ENCODE assay signal across 15 cellular contexts in the genomic region with DNA sequence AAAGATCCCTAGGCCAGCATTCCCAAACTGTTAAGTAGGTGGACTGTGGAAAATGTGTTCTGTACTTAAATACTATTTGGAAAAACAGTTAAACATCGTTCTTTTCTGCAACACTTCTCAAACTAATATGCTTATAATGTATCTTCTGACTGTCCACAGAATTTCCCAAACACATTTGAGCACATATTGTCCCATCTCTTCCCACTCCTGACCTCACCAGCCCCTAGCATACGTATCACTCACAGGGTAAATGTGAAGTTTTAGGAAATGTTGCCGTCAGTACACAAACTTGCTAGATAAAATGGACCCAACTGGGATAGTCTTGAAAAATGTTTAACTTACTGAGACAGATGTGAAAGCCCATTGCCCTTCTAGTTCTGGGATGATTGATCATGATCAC.
"Had no signal": no experiment of that assay in that cellular context is flagged by ENCODE, and none has a peak within 500 bp of the region (broad histone marks: within the 10 kb centered on the region; RNA-seq: fewer than 3 reads in every experiment).

No MANE protein-coding gene starts in this region.

- H3K27me3 Mint-ChIP-seq: activated B cell treated with CpG ODN at 0.5 μM for 24 hours; activated CD4-positive, alpha-beta T cell treated with anti-CD3 and anti-CD28 coated beads, Interleukin-2, amount 10 ng/mL, durations not matched to agents 7 days and 5 days; stimulated activated naive CD8-positive, alpha-beta T cell treated with anti-CD3 and anti-CD28 coated beads, Interleukin-15, Interleukin-2, amounts not matched to agents 100 ng/mL and 50 ng/mL, for 24 hours had no signal

- H3K36me3 ChIP-seq: thyroid gland had no signal

- H3K27me3 ChIP-seq: foreskin keratinocyte, thyroid gland had no signal

- H3K4me3 ChIP-seq: thyroid gland had no signal

- H3K27ac ChIP-seq: foreskin keratinocyte, thyroid gland had no signal

- H3K27ac Mint-ChIP-seq: activated B cell treated with CpG ODN at 0.5 μM for 24 hours; stimulated activated naive CD8-positive, alpha-beta T cell treated with anti-CD3 and anti-CD28 coated beads, Interleukin-15, Interleukin-2, amounts not matched to agents 100 ng/mL and 50 ng/mL, for 24 hours; T-helper 1 cell treated with Interleukin-12 subunit alpha and Interleukin-12 subunit beta and Interleukin-4 antibody, amounts not matched to agents 30 μg/mL and 1 μg/mL, for 36 hours had no signal

- H3K4me1 ChIP-seq: foreskin keratinocyte had no signal

- H3K9me3 ChIP-seq: thyroid gland had no signal

- DNase-seq: activated B cell treated with CpG ODN at 0.5 μM for 24 hours; activated CD4-positive, alpha-beta T cell treated with anti-CD3 and anti-CD28 coated beads, Interleukin-2, amount 10 ng/mL, durations not matched to agents 7 days and 5 days; activated CD8-positive, alpha-beta memory T cell treated with anti-CD3 and anti-CD28 coated beads for 24 hours; activated naive CD4-positive, alpha-beta T cell treated with anti-CD3 and anti-CD28 coated beads, Interleukin-2, amount 50 U/mL, for 16 hours; amniotic stem cell; foreskin keratinocyte; head of caudate nucleus; mammary epithelial cell; stimulated activated CD4-positive, alpha-beta T cell treated with anti-CD3 and anti-CD28 coated beads, Interleukin-4, amount 100 ng/mL, for 1 hour; stimulated activated CD8-positive, alpha-beta memory T cell treated with anti-CD3 and anti-CD28 coated beads, Interleukin-4, amount 100 ng/mL, for 48 hours had no signal

- H3K9me3 Mint-ChIP-seq: activated B cell treated with CpG ODN at 0.5 μM for 24 hours; activated CD4-positive, alpha-beta T cell treated with anti-CD3 and anti-CD28 coated beads, Interleukin-2, amount 10 ng/mL, durations not matched to agents 7 days and 5 days; stimulated activated naive CD8-positive, alpha-beta T cell treated with anti-CD3 and anti-CD28 coated beads, Interleukin-15, Interleukin-2, amounts not matched to agents 100 ng/mL and 50 ng/mL, for 24 hours; T-helper 1 cell treated with Interleukin-12 subunit alpha and Interleukin-12 subunit beta and Interleukin-4 antibody, amounts not matched to agents 30 μg/mL and 1 μg/mL, for 36 hours had no signal

- FAIRE-seq: islet of Langerhans, urothelium cell line had no signal

- H3K4me3 Mint-ChIP-seq: activated B cell treated with CpG ODN at 0.5 μM for 24 hours; activated CD4-positive, alpha-beta T cell treated with anti-CD3 and anti-CD28 coated beads, Interleukin-2, amount 10 ng/mL, durations not matched to agents 7 days and 5 days; stimulated activated naive CD8-positive, alpha-beta T cell treated with anti-CD3 and anti-CD28 coated beads, Interleukin-15, Interleukin-2, amounts not matched to agents 100 ng/mL and 50 ng/mL, for 24 hours; T-helper 1 cell treated with Interleukin-12 subunit alpha and Interleukin-12 subunit beta and Interleukin-4 antibody, amounts not matched to agents 30 μg/mL and 1 μg/mL, for 36 hours had no signal
